Comparison of ENCODE assay signal across 9 cellular contexts in genomic region chrX:76821276-76821675, GRCh38.
"Had no signal": no experiment of that assay in that cellular context is flagged by ENCODE, and none has a peak within 500 bp of the region (broad histone marks: within the 10 kb centered on the region; RNA-seq: fewer than 3 reads in every experiment).

No MANE protein-coding gene starts in this region.

- H3K27ac Mint-ChIP-seq: HFFc6 had no signal

- H3K4me3 ChIP-seq: GM23248, HAP-1, K562 had no signal

- H3K27ac ChIP-seq: GM23248 had no signal

- H3K4me1 ChIP-seq: HAP-1 had no signal

- ATAC-seq: HCT116, K562 had no signal

- FAIRE-seq: HTR-8/SVneo, K562 had no signal

- H3K9me3 ChIP-seq: HAP-1 had no signal

- H3K36me3 ChIP-seq: HAP-1 had no signal

- H3K9me3 Mint-ChIP-seq: HFFc6 had no signal

- H3K4me3 Mint-ChIP-seq: HFFc6 had no signal

- DNase-seq: GM23248, GOT3, H7, HFFc6, IMR-90 had no signal
